In the genomic region with DNA sequence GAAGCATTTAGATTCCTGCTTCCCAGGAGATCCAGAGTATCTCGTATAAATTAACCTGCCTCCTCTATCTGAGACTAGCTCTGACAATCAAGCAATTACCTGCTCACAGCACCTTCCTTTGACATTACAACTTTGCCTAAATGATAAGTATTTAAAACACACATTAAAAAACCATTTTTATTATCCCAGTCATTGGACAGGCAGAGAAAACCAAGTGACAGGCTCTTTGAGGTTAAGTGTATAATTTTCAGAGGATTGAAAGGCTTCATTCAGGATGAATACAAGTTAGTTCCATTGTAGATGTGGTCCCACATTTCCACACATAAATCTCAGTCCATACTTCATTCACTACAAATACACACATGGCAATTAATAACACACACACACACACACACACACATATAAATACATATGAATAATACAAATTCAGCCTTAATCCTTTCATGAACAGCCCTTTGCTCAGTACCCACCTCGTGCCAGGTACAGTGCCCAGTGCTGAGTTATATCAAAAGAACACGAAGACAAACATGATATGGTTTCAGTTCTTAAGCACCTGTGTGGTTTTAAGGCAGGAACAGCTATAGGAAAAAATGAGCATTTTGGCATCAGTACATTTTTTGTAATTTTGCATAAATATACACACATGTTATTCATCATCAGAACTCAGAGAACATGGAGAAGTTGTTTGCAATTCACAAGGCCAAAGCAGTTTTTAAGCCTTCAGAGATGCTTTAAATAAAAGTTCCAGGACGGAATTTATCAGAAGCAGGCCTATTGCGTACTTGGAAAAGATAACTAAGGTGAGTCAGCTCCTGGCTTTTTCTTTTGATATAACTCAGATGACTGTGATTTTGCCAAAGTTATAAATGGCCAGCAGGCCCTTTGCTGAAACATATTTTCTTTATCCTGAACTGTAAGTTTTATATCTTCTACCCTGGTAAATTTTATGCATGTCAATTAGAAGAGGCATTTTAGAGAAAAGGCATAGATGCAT, we compare ENCODE assay signal across 32 cellular contexts. TPM values are rescaled to one million over a fixed set of nuclear protein-coding genes. Genes with fewer than 3 reads are reported as not detected.
A peak's percentile ranks its signal among the peaks of the same experiment; 100 is the strongest.
DNase-seq lines count a peak whose midpoint lies in the region; ATAC-seq, FAIRE-seq and TF ChIP-seq lines count a peak whose summit lies in the region.
"Had no signal": no experiment of that assay in that cellular context is flagged by ENCODE, and none has a peak within 500 bp of the region (broad histone marks: within the 10 kb centered on the region; RNA-seq: fewer than 3 reads in every experiment).

No MANE protein-coding gene starts in this region.

- peaks cover 11% of the 10 kb centered on the region for H3K4me1 Mint-ChIP-seq in astrocyte (ENCODE audit: low read depth, unreplicated experiment)

- DNase-seq in astrocyte (ENCODE audit: low read depth), result peak; percentile 63
- peak; percentile 22 for DNase-seq in fibroblast of the conjunctiva (ENCODE audit: low read depth)
- peak in 2 of 6 donors; percentile 13 to 16 for DNase-seq in pancreas
- DNase-seq in transverse colon, result no peak
- DNase-seq in NCI-H2227 (lab: John Stamatoyannopoulos, UW; ENCODE audit: unreplicated experiment), result no peak
- no peak for DNase-seq in GM10248 (ENCODE audit: extremely low spot score)
- DNase-seq: activated CD4-positive, alpha-beta T cell treated with anti-CD3 and anti-CD28 coated beads, Interleukin-2, amount 10 ng/mL, durations not matched to agents 7 days and 5 days; activated naive CD4-positive, alpha-beta T cell treated with Interleukin-2 at 50 U/mL for 16 hours; activated T-cell treated with anti-CD3 and anti-CD28 coated beads, Interleukin-2, amount 50 U/mL, for 24 hours; amniotic stem cell; DMS153; effector CD8-positive, alpha-beta T cell; HFFc6; Kasumi-1; mucosa of descending colon; NCI-H1436 treated with DMSO at 0.1 percent for 48 hours; NCI-H524; psoas muscle; SHP77 treated with DMSO at 0.1 percent for 48 hours; SW 1271; T-helper 9 cell had no signal

- in situ Hi-C loops in transverse colon (cut with MboI; ENCODE audit: low pct_ligation_motif_present in 1 of 4, low pct_unique_long_range_greater_than_20kb in 1 of 4, low sequenced_read_pairs in 3 of 4), result no loop called here

- CTCF ChIA-PET in GM10248 (lab: Yijun Ruan, JAX), result interaction anchor here (1.5 kb wide), 1 partner anchor 11 kb away, joined by 3 read pairs; no protein-coding TSS in a partner anchor

- H3K27me3 Mint-ChIP-seq in astrocyte (ENCODE audit: low read depth, unreplicated experiment), result no peaks in the 10 kb centered on the region
- H3K27me3 Mint-ChIP-seq: activated CD4-positive, alpha-beta T cell treated with anti-CD3 and anti-CD28 coated beads, Interleukin-2, amount 10 ng/mL, durations not matched to agents 7 days and 5 days; activated T-cell treated with anti-CD3 and anti-CD28 coated beads, Interleukin-2, amount 50 U/mL, for 24 hours; stimulated activated naive CD8-positive, alpha-beta T cell treated with anti-CD3 and anti-CD28 coated beads, Interleukin-15, Interleukin-2, amounts not matched to agents 100 ng/mL and 50 ng/mL, for 24 hours had no signal

- whole genome bisulfite sequencing in pancreas, 2 donors, result 38 to 43% methylated on average over 5 of the region's 5 CpGs
- WGBS in transverse colon (ENCODE audit: low coverage in 1 of 2), 2 donors, result 60 to 65% methylated on average over 4 to 5 of the region's 5 CpGs

- POLR2A ChIA-PET in GM10248 (lab: Yijun Ruan, JAX), result no interaction called here

- no peaks in the 10 kb centered on the region for H3K9me3 ChIP-seq in astrocyte (ENCODE audit: insufficient read depth, low read depth, low read length)
- no peaks in the 10 kb centered on the region for H3K9me3 ChIP-seq in pancreas
- no peaks in the 10 kb centered on the region for H3K9me3 ChIP-seq in transverse colon
- H3K9me3 ChIP-seq: BLaER1, breast epithelium, mucosa of descending colon, psoas muscle, tibial nerve had no signal

- H3K9me3 Mint-ChIP-seq in astrocyte (ENCODE audit: unreplicated experiment), result no peaks in the 10 kb centered on the region
- H3K9me3 Mint-ChIP-seq: activated CD4-positive, alpha-beta T cell treated with anti-CD3 and anti-CD28 coated beads, Interleukin-2, amount 10 ng/mL, durations not matched to agents 7 days and 5 days; activated T-cell treated with anti-CD3 and anti-CD28 coated beads, Interleukin-2, amount 50 U/mL, for 24 hours; GM23338; HFFc6; neural progenitor cell; stimulated activated naive CD8-positive, alpha-beta T cell treated with anti-CD3 and anti-CD28 coated beads, Interleukin-15, Interleukin-2, amounts not matched to agents 100 ng/mL and 50 ng/mL, for 24 hours had no signal

- no peak overlapping the region for H3K9ac ChIP-seq in astrocyte (ENCODE audit: low read length)
- H3K9ac ChIP-seq: BLaER1, neural progenitor cell had no signal

- no peak for TF ChIP-seq EP300 in transverse colon (IDR thresholded peaks at IDR 0.05; ENCODE audit: low read depth)

- FAIRE-seq in astrocyte (lab: Jason Lieb, UNC) (peak; percentile 9), pancreas (lab: Jason Lieb, UNC) (no peak)
- FAIRE-seq: colon, HepG2, islet of Langerhans had no signal

- no peaks in the 10 kb centered on the region for H3K79me2 ChIP-seq in astrocyte (ENCODE audit: insufficient read depth, low read length)

- ATAC-seq in pancreas (peak; percentile 59 to 82 (median 66)), HG02938 (IDR thresholded peaks at IDR 0.05; ENCODE audit: unreplicated experiment) (no peak)
- ATAC-seq: GM23338, HepG2, mucosa of descending colon, psoas muscle had no signal

- no peaks in the 10 kb centered on the region for H3K36me3 Mint-ChIP-seq in astrocyte (ENCODE audit: low read depth, unreplicated experiment)
- H3K36me3 Mint-ChIP-seq: neural progenitor cell had no signal

- no peaks in the 10 kb centered on the region for H4K20me1 ChIP-seq in astrocyte (ENCODE audit: insufficient read depth, low read length)
- H4K20me1 ChIP-seq: BLaER1 had no signal

- H3K36me3 ChIP-seq in astrocyte (ENCODE audit: insufficient read depth, low read length), result no peaks in the 10 kb centered on the region
- no peaks in the 10 kb centered on the region for H3K36me3 ChIP-seq in pancreas
- no peaks in the 10 kb centered on the region for H3K36me3 ChIP-seq in transverse colon
- H3K36me3 ChIP-seq: BLaER1, breast epithelium, neural progenitor cell, tibial nerve had no signal

- H3K4me3 Mint-ChIP-seq in astrocyte (ENCODE audit: unreplicated experiment), result no peak overlapping the region
- H3K4me3 Mint-ChIP-seq: activated CD4-positive, alpha-beta T cell treated with anti-CD3 and anti-CD28 coated beads, Interleukin-2, amount 10 ng/mL, durations not matched to agents 7 days and 5 days; activated T-cell treated with anti-CD3 and anti-CD28 coated beads, Interleukin-2, amount 50 U/mL, for 24 hours; GM23338; HFFc6; neural progenitor cell; stimulated activated naive CD8-positive, alpha-beta T cell treated with anti-CD3 and anti-CD28 coated beads, Interleukin-15, Interleukin-2, amounts not matched to agents 100 ng/mL and 50 ng/mL, for 24 hours had no signal

- no peaks in the 10 kb centered on the region for H3K4me1 ChIP-seq in astrocyte (ENCODE audit: insufficient read depth, low read length)
- H3K4me1 ChIP-seq in pancreas, result peaks cover 0 to 6% (median 0%) of the 10 kb centered on the region in 3 donors
- H3K4me1 ChIP-seq in transverse colon, result peaks cover 0 to 5% (median 0%) of the 10 kb centered on the region in 4 donors
- H3K4me1 ChIP-seq: BLaER1, breast epithelium, neural progenitor cell, psoas muscle, tibial nerve had no signal

- TF ChIP-seq CTCF in astrocyte (IDR thresholded peaks at IDR 0.05; ENCODE audit: insufficient read depth, low read depth, low read length) (no peak), pancreas (IDR thresholded peaks at IDR 0.05) (no peak), transverse colon (IDR thresholded peaks at IDR 0.05) (no peak), GM10248 (IDR thresholded peaks at IDR 0.05; ENCODE audit: control extremely low read depth, extremely low read depth, low read depth, missing control alignments) (no peak)

- no peak overlapping the region for H3K4me2 ChIP-seq in astrocyte (ENCODE audit: low read length)
- H3K4me2 ChIP-seq: BLaER1, GM23338, neural progenitor cell had no signal

- H3K27ac Mint-ChIP-seq in astrocyte (ENCODE audit: unreplicated experiment), result no peak overlapping the region
- H3K27ac Mint-ChIP-seq: activated CD4-positive, alpha-beta T cell treated with anti-CD3 and anti-CD28 coated beads, Interleukin-2, amount 10 ng/mL, durations not matched to agents 7 days and 5 days; activated T-cell treated with anti-CD3 and anti-CD28 coated beads, Interleukin-2, amount 50 U/mL, for 24 hours; GM23338; HFFc6; neural progenitor cell; stimulated activated naive CD8-positive, alpha-beta T cell treated with anti-CD3 and anti-CD28 coated beads, Interleukin-15, Interleukin-2, amounts not matched to agents 100 ng/mL and 50 ng/mL, for 24 hours had no signal

- H2AFZ ChIP-seq in astrocyte (ENCODE audit: low read depth, low read length), result no peak overlapping the region
- H2AFZ ChIP-seq: GM23338, neural progenitor cell had no signal

- H3K4me3 ChIP-seq in astrocyte (ENCODE audit: insufficient read depth, low read depth, low read length) (no peak overlapping the region), pancreas (no peak overlapping the region), transverse colon (no peak overlapping the region)
- H3K4me3 ChIP-seq: BLaER1, breast epithelium, GM23338, mucosa of descending colon, neural progenitor cell, psoas muscle, tibial nerve had no signal

- H3K27me3 ChIP-seq in astrocyte (ENCODE audit: insufficient read depth, low read length), result no peaks in the 10 kb centered on the region
- no peaks in the 10 kb centered on the region for H3K27me3 ChIP-seq in pancreas
- H3K27me3 ChIP-seq in transverse colon, result no peaks in the 10 kb centered on the region
- H3K27me3 ChIP-seq: BLaER1, breast epithelium, neural progenitor cell, tibial nerve had no signal

- H3K27ac ChIP-seq in astrocyte (ENCODE audit: low read depth, low read length) (no peak overlapping the region), pancreas (peak overlapping the region in 1 of 4 donors; percentile 19), transverse colon (peak overlapping the region; percentile 21 to 51 (median 46))
- H3K27ac ChIP-seq: BLaER1, breast epithelium, neural progenitor cell, psoas muscle, tibial nerve had no signal

- no peak for TF ChIP-seq POLR2A in transverse colon (IDR thresholded peaks at IDR 0.05)

- intact Hi-C loops in pancreas (cut with DNase I) (no loop called here), transverse colon (cut with DNase I; ENCODE audit: low total_unique reads) (no loop called here)

RNA-seq across cellular contexts. Expression of a gene that starts 55.3 kb away (rescaled TPM):
- total RNA-seq in astrocyte (10.7 and 11.0 TPM in 2 replicates), pancreas (10 to 100 TPM; 12.8 to 18.7 (median 14.6) TPM), transverse colon (10 to 100 TPM; 13.1 to 18.6 (median 15.8) TPM)
- polyA plus RNA-seq in pancreas, result 1 to 10 TPM; 4.5 to 5.4 TPM
- total RNA-seq: G401 had no signal

RNA-seq across cellular contexts. Expression of a gene that starts 57.2 kb away (rescaled TPM):
- total RNA-seq in astrocyte, result 17.3 and 20.4 TPM in 2 replicates
- 10 to 100 TPM; 17.3 to 31.6 (median 26.1) TPM for total RNA-seq in pancreas
- polyA plus RNA-seq in pancreas, result 10 to 100 TPM in 1 of 2 donors, 1 to 10 TPM in 1; 5.6 to 18.9 TPM
- 10 to 100 TPM; 23.6 to 32.9 (median 28.1) TPM for total RNA-seq in transverse colon

Comparison
In these comparisons a context has a peak if more than half of its experiments do, and no peak if none do; other contexts are left out.
1. DNase-seq: peak in astrocyte (single experiment) and fibroblast of the conjunctiva (single experiment); none in transverse colon (single experiment), NCI-H2227 (single experiment) and GM10248 (single experiment).